In genomic region chr2:118714115-118714514, GRCh38 we compare ENCODE assay signal across 1 cellular context.
TF ChIP-seq lines count a peak whose summit lies in the region.

No MANE protein-coding gene starts in this region.

TF ChIP-seq in GM12878, 131 proteins besides CTCF, POLR2A, EP300 and RAD21 (continued from another document):
- no peak for TF ChIP-seq SMAD5 (IDR thresholded peaks at IDR 0.05; ENCODE audit: low read depth)
- TF ChIP-seq ZNF217 (IDR thresholded peaks at IDR 0.05) = no peak
